ENCODE assay signal across 8 cellular contexts in genomic region chr6:125191916-125192609, GRCh38. TPM values are rescaled to one million over a fixed set of nuclear protein-coding genes. Genes with fewer than 3 reads are reported as not detected.
DNase-seq lines count a peak whose midpoint lies in the region; ATAC-seq and TF ChIP-seq lines count a peak whose summit lies in the region.

No MANE protein-coding gene starts in this region.

- CTCF ChIA-PET in CD8-positive, alpha-beta memory T cell (lab: Charles Lee): interaction anchor here (0.7 to 2.0 kb wide), 7 partner anchors 8 to 587 kb away, joined by 3 to 12 read pairs (median 3); partner anchors contain the start of gene TPD52L1
- CTCF ChIA-PET in activated CD8-positive, alpha-beta T cell treated with anti-CD3 and anti-CD28 coated beads for 36 hours (lab: Charles Lee): interaction anchor here (0.8 to 3.9 kb wide), 13 partner anchors 8 to 268 kb away, joined by 3 to 35 read pairs (median 4); partner anchors contain the start of gene TPD52L1

- ATAC-seq in GM19043 (IDR thresholded peaks at IDR 0.05; ENCODE audit: low read depth, unreplicated experiment) (peak; percentile 96), HG03159 (IDR thresholded peaks at IDR 0.05; ENCODE audit: unreplicated experiment) (peak; percentile 99)
- ATAC-seq in activated CD8-positive, alpha-beta T cell treated with anti-CD3 and anti-CD28 coated beads for 36 hours: peak; percentile 99
- ATAC-seq in natural killer cell treated with Interleukin-12 subunit alpha and Interleukin-12 subunit beta and Interleukin-15 and Interleukin-18, amount 100 ng/mL, for 72 hours: peak; percentile 77 to 84

- no peak overlapping the region for H3K4me3 Mint-ChIP-seq in CD8-positive, alpha-beta memory T cell
- H3K4me3 Mint-ChIP-seq in activated CD8-positive, alpha-beta T cell treated with anti-CD3 and anti-CD28 coated beads for 36 hours: no peak overlapping the region
- H3K4me3 Mint-ChIP-seq in natural killer cell treated with Interleukin-12 subunit alpha and Interleukin-12 subunit beta and Interleukin-15 and Interleukin-18, amount 100 ng/mL, for 72 hours: no peak overlapping the region

- WGBS in esophagus, 2 donors: 29 to 35% methylated on average over 5 of the region's 5 CpGs
- 63 to 71% methylated on average over 5 of the region's 5 CpGs for WGBS in thyroid gland, 2 donors

- no peak overlapping the region for H3K4me3 ChIP-seq in CD8-positive, alpha-beta memory T cell (ENCODE audit: low read length)
- H3K4me3 ChIP-seq in esophagus (ENCODE audit: low read depth in 1 of 2, low read length in 2 of 2) (no peak overlapping the region), thyroid gland (replicated peaks in 1 of 3) (no peak overlapping the region)

- TF ChIP-seq POLR2A in thyroid gland (IDR thresholded peaks at IDR 0.05): no peak

- H3K36me3 ChIP-seq in CD8-positive, alpha-beta memory T cell (ENCODE audit: insufficient read depth, low read length): no peaks in the 10 kb centered on the region
- H3K36me3 ChIP-seq in esophagus (ENCODE audit: control insufficient read depth in 2 of 2, insufficient read depth in 2 of 2, low read length in 1 of 2) (no peaks in the 10 kb centered on the region), thyroid gland (no peaks in the 10 kb centered on the region)

- peak; percentile 3 to 64 (median 29) for DNase-seq in CD8-positive, alpha-beta memory T cell
- peak; percentile 31 for DNase-seq in NCI-H748 treated with DMSO at 0.1 percent for 48 hours (lab: John Stamatoyannopoulos, UW)
- peak; percentile 79 for DNase-seq in activated CD8-positive, alpha-beta T cell treated with anti-CD3 and anti-CD28 coated beads for 36 hours
- peak; percentile 73 for DNase-seq in natural killer cell treated with Interleukin-12 subunit alpha and Interleukin-12 subunit beta and Interleukin-15 and Interleukin-18, amount 100 ng/mL, for 72 hours (ENCODE audit: low spot score)
- peak; percentile 25 to 32 for DNase-seq in thyroid gland

- no peaks in the 10 kb centered on the region for H3K4me1 ChIP-seq in CD8-positive, alpha-beta memory T cell (ENCODE audit: insufficient read depth, low read length)
- H3K4me1 ChIP-seq in esophagus (ENCODE audit: control insufficient read depth in 2 of 2, insufficient read depth in 2 of 2, low read length in 1 of 2): peaks cover 3 to 5% of the 10 kb centered on the region in 2 donors
- peaks cover 58 to 72% of the 10 kb centered on the region in 2 donors for H3K4me1 ChIP-seq in thyroid gland

- H3K36me3 Mint-ChIP-seq in CD8-positive, alpha-beta memory T cell: no peaks in the 10 kb centered on the region
- H3K36me3 Mint-ChIP-seq in activated CD8-positive, alpha-beta T cell treated with anti-CD3 and anti-CD28 coated beads for 36 hours (ENCODE audit: low read depth): no peaks in the 10 kb centered on the region
- H3K36me3 Mint-ChIP-seq in natural killer cell treated with Interleukin-12 subunit alpha and Interleukin-12 subunit beta and Interleukin-15 and Interleukin-18, amount 100 ng/mL, for 72 hours: no peaks in the 10 kb centered on the region

- no peak overlapping the region for H3K27ac ChIP-seq in CD8-positive, alpha-beta memory T cell (ENCODE audit: low read depth, low read length)
- H3K27ac ChIP-seq in esophagus (ENCODE audit: low read depth in 2 of 2, low read length in 1 of 2) (peak overlapping the region; percentile 81 to 89), thyroid gland (peak overlapping the region; percentile 79 to 84 (median 83))

- no peaks in the 10 kb centered on the region for H3K27me3 ChIP-seq in CD8-positive, alpha-beta memory T cell (ENCODE audit: insufficient read depth, low read length, poor library complexity, severe bottlenecking)
- no peaks in the 10 kb centered on the region for H3K27me3 ChIP-seq in esophagus (ENCODE audit: control insufficient read depth in 1 of 2, insufficient read depth in 2 of 2, low read length in 2 of 2)
- H3K27me3 ChIP-seq in thyroid gland: no peaks in the 10 kb centered on the region

- no peaks in the 10 kb centered on the region for H3K9me3 ChIP-seq in CD8-positive, alpha-beta memory T cell (ENCODE audit: low read length)
- H3K9me3 ChIP-seq in esophagus (ENCODE audit: control insufficient read depth in 2 of 2, insufficient read depth in 1 of 2, low read depth in 1 of 2, low read length in 1 of 2) (no peaks in the 10 kb centered on the region), thyroid gland (no peaks in the 10 kb centered on the region)

- no peaks in the 10 kb centered on the region for H3K9me3 Mint-ChIP-seq in CD8-positive, alpha-beta memory T cell
- no peaks in the 10 kb centered on the region for H3K9me3 Mint-ChIP-seq in activated CD8-positive, alpha-beta T cell treated with anti-CD3 and anti-CD28 coated beads for 36 hours
- H3K9me3 Mint-ChIP-seq in natural killer cell treated with Interleukin-12 subunit alpha and Interleukin-12 subunit beta and Interleukin-15 and Interleukin-18, amount 100 ng/mL, for 72 hours: no peaks in the 10 kb centered on the region

- POLR2A ChIA-PET in CD8-positive, alpha-beta memory T cell (lab: Charles Lee): no interaction called here
- POLR2A ChIA-PET in activated CD8-positive, alpha-beta T cell treated with anti-CD3 and anti-CD28 coated beads for 36 hours (lab: Charles Lee): no interaction called here

- H3K27me3 Mint-ChIP-seq in CD8-positive, alpha-beta memory T cell: peaks cover 6 to 9% of the 10 kb centered on the region in 2 donors
- H3K27me3 Mint-ChIP-seq in activated CD8-positive, alpha-beta T cell treated with anti-CD3 and anti-CD28 coated beads for 36 hours: no peaks in the 10 kb centered on the region
- no peaks in the 10 kb centered on the region for H3K27me3 Mint-ChIP-seq in natural killer cell treated with Interleukin-12 subunit alpha and Interleukin-12 subunit beta and Interleukin-15 and Interleukin-18, amount 100 ng/mL, for 72 hours

- H3K4me1 Mint-ChIP-seq in CD8-positive, alpha-beta memory T cell: peaks cover 1 to 5% (median 3%) of the 10 kb centered on the region in 3 donors
- no peaks in the 10 kb centered on the region for H3K4me1 Mint-ChIP-seq in activated CD8-positive, alpha-beta T cell treated with anti-CD3 and anti-CD28 coated beads for 36 hours (ENCODE audit: low read depth)
- peaks cover 3 to 9% of the 10 kb centered on the region in 2 donors for H3K4me1 Mint-ChIP-seq in natural killer cell treated with Interleukin-12 subunit alpha and Interleukin-12 subunit beta and Interleukin-15 and Interleukin-18, amount 100 ng/mL, for 72 hours (ENCODE audit: low read depth in 2 of 2)

- no peak overlapping the region for H3K27ac Mint-ChIP-seq in CD8-positive, alpha-beta memory T cell
- no peak overlapping the region for H3K27ac Mint-ChIP-seq in activated CD8-positive, alpha-beta T cell treated with anti-CD3 and anti-CD28 coated beads for 36 hours
- H3K27ac Mint-ChIP-seq in natural killer cell treated with Interleukin-12 subunit alpha and Interleukin-12 subunit beta and Interleukin-15 and Interleukin-18, amount 100 ng/mL, for 72 hours: no peak overlapping the region

- intact Hi-C loops in activated CD8-positive, alpha-beta T cell treated with anti-CD3 and anti-CD28 coated beads for 36 hours (cut with micrococcal nuclease): no loop called here
- intact Hi-C loops in thyroid gland (cut with DNase I): no loop called here

- TF ChIP-seq CTCF in activated CD8-positive, alpha-beta T cell treated with anti-CD3 and anti-CD28 coated beads for 36 hours (IDR thresholded peaks at IDR 0.05): peak; percentile 71
- peak; percentile 8 to 53 (median 41) for TF ChIP-seq CTCF in thyroid gland (IDR thresholded peaks at IDR 0.05)

RNA-seq across cellular contexts. Expression of gene TPD52L1, which starts 38.5 kb away (rescaled TPM):
- total RNA-seq in CD8-positive, alpha-beta memory T cell: not detected
- polyA plus RNA-seq in CD8-positive, alpha-beta memory T cell: 0.18 TPM
- 1 to 10 TPM in 1 of 2 experiments, under 1 TPM in 1; 0.52 to 1.1 TPM for total RNA-seq in activated CD8-positive, alpha-beta T cell treated with anti-CD3 and anti-CD28 coated beads for 36 hours
- 100 to 1,000 TPM; 154 to 245 TPM for polyA plus RNA-seq in esophagus
- not detected for total RNA-seq in natural killer cell treated with Interleukin-12 subunit alpha and Interleukin-12 subunit beta and Interleukin-15 and Interleukin-18, amount 100 ng/mL, for 72 hours
- total RNA-seq in thyroid gland: 100 to 1,000 TPM; 182 to 392 (median 293) TPM

Comparison
In these comparisons a context has a peak if more than half of its experiments do, and no peak if none do; other contexts are left out.
1. DNase-seq: peak in every context shown above with its lines; median percentile 79 in activated CD8-positive, alpha-beta T cell treated with anti-CD3 and anti-CD28 coated beads for 36 hours; 73 in natural killer cell treated with Interleukin-12 subunit alpha and Interleukin-12 subunit beta and Interleukin-15 and Interleukin-18, amount 100 ng/mL, for 72 hours; 31 in NCI-H748 treated with DMSO at 0.1 percent for 48 hours; 29 in CD8-positive, alpha-beta memory T cell; 28 in thyroid gland.
2. RNA of gene TPD52L1, which starts 38.5 kb away (total RNA-seq): 182 to 392 TPM in thyroid gland; 0.52 to 1.1 TPM in activated CD8-positive, alpha-beta T cell treated with anti-CD3 and anti-CD28 coated beads for 36 hours, not detected in natural killer cell treated with Interleukin-12 subunit alpha and Interleukin-12 subunit beta and Interleukin-15 and Interleukin-18, amount 100 ng/mL, for 72 hours and not detected in CD8-positive, alpha-beta memory T cell; every median in the first group is over 10 times any median in the second.
3. Peak in every context shown above with its lines, with median percentiles within 50 percentile points of each other: ATAC-seq.